Comparison of ENCODE assay signal across 9 cellular contexts in the genomic region with DNA sequence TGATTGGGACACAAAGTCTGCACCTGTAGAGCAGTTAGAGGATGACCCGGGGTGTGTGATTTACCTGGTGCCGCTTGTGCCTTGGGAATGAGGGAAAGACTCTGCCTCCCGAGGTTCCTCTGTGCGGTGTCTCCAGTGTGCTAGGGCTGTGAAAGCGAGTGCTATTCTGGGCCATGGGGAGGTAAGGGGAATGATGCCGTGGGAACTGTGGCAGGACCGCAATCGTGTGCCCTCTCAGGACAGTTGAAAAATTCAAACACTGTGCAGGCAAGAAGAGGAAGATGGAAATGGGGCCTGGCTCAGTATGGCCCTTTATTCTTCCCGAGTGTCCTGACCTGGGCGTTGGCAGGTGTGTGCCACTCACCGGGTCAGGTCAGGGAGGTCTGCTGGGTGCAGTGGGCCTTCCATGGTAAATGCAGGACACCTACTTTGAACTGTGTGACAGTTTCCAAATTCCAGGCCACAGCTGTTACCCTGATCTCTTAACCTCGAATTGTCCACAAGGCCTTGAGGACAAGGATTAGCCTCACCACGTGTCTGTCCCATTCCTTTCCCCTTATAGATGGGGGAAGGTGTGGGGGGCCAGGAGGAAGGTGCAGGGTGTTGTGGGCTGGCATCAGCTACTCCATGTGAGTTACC. TPM values are rescaled to one million over a fixed set of nuclear protein-coding genes. Genes with fewer than 3 reads are reported as not detected.
DNase-seq lines count a peak whose midpoint lies in the region; ATAC-seq and TF ChIP-seq lines count a peak whose summit lies in the region.
"Had no signal": no experiment of that assay in that cellular context is flagged by ENCODE, and none has a peak within 500 bp of the region (broad histone marks: within the 10 kb centered on the region; RNA-seq: fewer than 3 reads in every experiment).

No MANE protein-coding gene starts in this region.

- H3K4me1 ChIP-seq in Caco-2 (peaks cover 24% of the 10 kb centered on the region), Panc1 (ENCODE audit: control insufficient read depth, insufficient read depth, low read length) (peaks cover 14% of the 10 kb centered on the region), ovary (ENCODE audit: insufficient read depth) (peaks cover 13% of the 10 kb centered on the region)

- H3K4me3 ChIP-seq in Caco-2 (ENCODE audit: low read depth, low read length): peak overlapping the region; percentile 83
- peak overlapping the region; percentile 73 to 88 for H3K4me3 ChIP-seq in Panc1 (ENCODE audit: low read depth in 2 of 2, low read length in 2 of 2)
- peak overlapping the region; percentile 97 for H3K4me3 ChIP-seq in epithelial cell of proximal tubule (ENCODE audit: low read depth, low read length)
- peak overlapping the region; percentile 94 for H3K4me3 ChIP-seq in ovary

- ATAC-seq in Panc1 (no peak), GM19328 (IDR thresholded peaks at IDR 0.05; ENCODE audit: unreplicated experiment) (no peak)

- CTCF ChIA-PET in Caco-2 (lab: Charles Lee) (interaction anchor here (0.6 to 0.8 kb wide), 2 partner anchors 14 to 72 kb away, joined by 3 to 4 read pairs; no protein-coding TSS in a partner anchor), Panc1 (lab: Charles Lee) (interaction anchor here (0.6 kb wide), 1 partner anchor 72 kb away, joined by 3 read pairs; no protein-coding TSS in a partner anchor)

- 44 to 56% (median 44%) methylated on average over 13 of the region's 13 CpGs for whole genome bisulfite sequencing in ovary, 3 donors

- H3K9me3 ChIP-seq in Caco-2 (no peaks in the 10 kb centered on the region), Panc1 (ENCODE audit: control insufficient read depth, insufficient read depth, low read depth, low read length) (no peaks in the 10 kb centered on the region), ovary (no peaks in the 10 kb centered on the region)

- TF ChIP-seq EP300 in ovary (IDR thresholded peaks at IDR 0.05): no peak

- no peaks in the 10 kb centered on the region for H3K9me3 Mint-ChIP-seq in Caco-2 (ENCODE audit: unreplicated experiment)

- in situ Hi-C loops in Panc1 (cut with HindIII; ENCODE audit: low pct_unique_long_range_greater_than_20kb, low sequenced_read_pairs): no loop called here

- no peak for DNase-seq in Caco-2
- DNase-seq in Panc1 (ENCODE audit: low read depth, low spot score): no peak
- DNase-seq in epithelial cell of proximal tubule (ENCODE audit: low read depth): no peak
- DNase-seq in ovary: no peak
- no peak for DNase-seq in SK-N-DZ (ENCODE audit: low spot score)
- DNase-seq in NCI-H446 (lab: John Stamatoyannopoulos, UW): no peak
- DNase-seq in hypothalamus (lab: John Stamatoyannopoulos, UW): no peak
- DNase-seq: NCI-H1436 treated with DMSO at 0.1 percent for 48 hours had no signal

- peaks cover 63% of the 10 kb centered on the region for H3K36me3 Mint-ChIP-seq in Caco-2 (ENCODE audit: insufficient read depth, unreplicated experiment)

- H3K36me3 ChIP-seq in Caco-2 (ENCODE audit: control insufficient read depth, insufficient read depth, low read length): peaks cover 3% of the 10 kb centered on the region; the same call in 1 of the 2 replicates
- H3K36me3 ChIP-seq in Panc1 (ENCODE audit: control insufficient read depth, insufficient read depth, low read length): peaks cover 3% of the 10 kb centered on the region; the same call in 1 of the 2 replicates
- no peaks in the 10 kb centered on the region for H3K36me3 ChIP-seq in ovary

- H3K27ac ChIP-seq in Panc1 (ENCODE audit: low read length) (no peak overlapping the region; the same call in 1 of the 2 replicates), ovary (no peak overlapping the region)

- peak overlapping the region; percentile 90 for H3K4me3 Mint-ChIP-seq in Caco-2 (ENCODE audit: unreplicated experiment)

- peak overlapping the region; percentile 93 for H3K27ac Mint-ChIP-seq in Caco-2 (ENCODE audit: unreplicated experiment)

- H3K27me3 Mint-ChIP-seq in Caco-2 (ENCODE audit: insufficient read depth, unreplicated experiment): no peaks in the 10 kb centered on the region

- POLR2A ChIA-PET in Caco-2 (lab: Charles Lee) (interaction anchor here (2.1 kb wide), 1 partner anchor 66 kb away, joined by 11 read pairs; no protein-coding TSS in a partner anchor), Panc1 (lab: Charles Lee) (no interaction called here)

- TF ChIP-seq CTCF in Caco-2 (IDR thresholded peaks at IDR 0.05; ENCODE audit: insufficient read depth in 1 of 2, low read depth in 1 of 2, low read length in 1 of 2, severe bottlenecking in 1 of 2, unreplicated experiment in 1 of 2) (no peak), Panc1 (IDR thresholded peaks at IDR 0.05) (no peak), epithelial cell of proximal tubule (conservative IDR thresholded peaks at IDR 0.05; ENCODE audit: low read depth, low read length) (no peak), ovary (IDR thresholded peaks at IDR 0.05) (no peak)

- BruUV-seq in Caco-2 (replicated peaks; lab: Mats Ljungman, UMichigan): no TSS peak
- BruUV-seq in Panc1 (replicated peaks; lab: Mats Ljungman, UMichigan): TSS peak; percentile 76

- peaks cover 14% of the 10 kb centered on the region for H3K4me1 Mint-ChIP-seq in Caco-2 (ENCODE audit: low read depth, unreplicated experiment)

- TF ChIP-seq POLR2A in ovary (IDR thresholded peaks at IDR 0.05): no peak

- H3K27me3 ChIP-seq in Caco-2 (replicated peaks; ENCODE audit: control insufficient read depth, insufficient read depth, low read length) (no peaks in the 10 kb centered on the region), Panc1 (ENCODE audit: control insufficient read depth, insufficient read depth, low read length) (no peaks in the 10 kb centered on the region), ovary (no peaks in the 10 kb centered on the region)

- intact Hi-C loops in Caco-2 (cut with micrococcal nuclease; ENCODE audit: unreplicated experiment) (no loop called here), Panc1 (cut with micrococcal nuclease; ENCODE audit: unreplicated experiment) (no loop called here), ovary (cut with DNase I) (no loop called here)

RNA-seq across cellular contexts. Expression of gene SIVA1, which starts 1.4 kb away (rescaled TPM):
- total RNA-seq in Caco-2 (2022) (99.3 and 105 TPM in 2 replicates), Panc1 (2021; ENCODE audit: unreplicated experiment) (100 TPM), epithelial cell of proximal tubule (298 and 558 TPM in 2 replicates), ovary (100 to 1,000 TPM in 3 of 7 donors, 10 to 100 TPM in 4; 85.7 to 385 (median 91.6) TPM)
- polyA plus RNA-seq in Panc1 (2012; ENCODE audit: insufficient read length): 184 TPM
- 100 to 1,000 TPM in 1 of 2 donors, 1 to 10 TPM in 1; 2.4 to 249 TPM for polyA plus RNA-seq in ovary
- 289 and 437 TPM in 2 replicates for polyA plus RNA-seq in SK-N-DZ (2014; cell fraction: cytosol; rRNA removed)
- polyA plus RNA-seq in SK-N-DZ (2014; cell fraction: nucleus; rRNA removed): 345 and 429 TPM in 2 replicates

RNA-seq across cellular contexts. Expression of gene ADSS1, which starts 30.3 kb away (rescaled TPM):
- total RNA-seq in Caco-2 (2022) (1.6 and 3.2 TPM in 2 replicates), Panc1 (2021; ENCODE audit: unreplicated experiment) (9.4 TPM), epithelial cell of proximal tubule (1.7 and 2.3 TPM in 2 replicates), ovary (1 to 10 TPM; 2.6 to 9.8 (median 3.8) TPM)
- 15.6 TPM for polyA plus RNA-seq in Panc1 (2012; ENCODE audit: insufficient read length)
- 1 to 10 TPM; 4.1 to 4.9 TPM for polyA plus RNA-seq in ovary
- 0.26 and 0.58 TPM in 2 replicates for polyA plus RNA-seq in SK-N-DZ (2014; cell fraction: cytosol; rRNA removed)
- polyA plus RNA-seq in SK-N-DZ (2014; cell fraction: nucleus; rRNA removed): 1.4 and 2.1 TPM in 2 replicates

RNA-seq across cellular contexts. Expression of gene AKT1, which starts 41.2 kb away (rescaled TPM):
- 110 and 111 TPM in 2 replicates for total RNA-seq in Caco-2 (2022)
- 175 TPM for total RNA-seq in Panc1 (2021; ENCODE audit: unreplicated experiment)
- 296 TPM for polyA plus RNA-seq in Panc1 (2012; ENCODE audit: insufficient read length)
- 162 and 203 TPM in 2 replicates for total RNA-seq in epithelial cell of proximal tubule
- total RNA-seq in ovary: 100 to 1,000 TPM in 4 of 7 donors, 10 to 100 TPM in 3; 58.1 to 105 (median 103) TPM
- polyA plus RNA-seq in ovary: 10 to 100 TPM; 53.9 to 72.6 TPM
- polyA plus RNA-seq in SK-N-DZ (2014; cell fraction: cytosol; rRNA removed): 70.4 and 70.8 TPM in 2 replicates
- polyA plus RNA-seq in SK-N-DZ (2014; cell fraction: nucleus; rRNA removed): 137 and 171 TPM in 2 replicates

RNA-seq across cellular contexts. Expression of gene ZBTB42, which starts 46.6 kb away (rescaled TPM):
- total RNA-seq in Caco-2 (2022): 9.1 and 9.7 TPM in 2 replicates
- total RNA-seq in Panc1 (2021; ENCODE audit: unreplicated experiment): 16.5 TPM
- 17.3 TPM for polyA plus RNA-seq in Panc1 (2012; ENCODE audit: insufficient read length)
- total RNA-seq in epithelial cell of proximal tubule: 5.4 and 7.8 TPM in 2 replicates
- 10 to 100 TPM in 1 of 7 donors, 1 to 10 TPM in 6; 2.0 to 18.7 (median 4.1) TPM for total RNA-seq in ovary
- polyA plus RNA-seq in ovary: 1 to 10 TPM in 1 of 2 donors, under 1 TPM in 1; 0.42 to 1.8 TPM
- polyA plus RNA-seq in SK-N-DZ (2014; cell fraction: cytosol; rRNA removed): 0.92 and 1.4 TPM in 2 replicates
- polyA plus RNA-seq in SK-N-DZ (2014; cell fraction: nucleus; rRNA removed): 0.95 and 1.6 TPM in 2 replicates
